ENCODE assay signal across 16 cellular contexts in genomic region chrX:125681058-125681457, GRCh38.
DNase-seq lines count a peak whose midpoint lies in the region; ATAC-seq and TF ChIP-seq lines count a peak whose summit lies in the region.
"Had no signal": no experiment of that assay in that cellular context is flagged by ENCODE, and none has a peak within 500 bp of the region (broad histone marks: within the 10 kb centered on the region; RNA-seq: fewer than 3 reads in every experiment).

No MANE protein-coding gene starts in this region.

- TF ChIP-seq CTCF in activated B cell treated with CpG ODN at 0.5 μM for 24 hours (IDR thresholded peaks at IDR 0.05) (no peak), GM13976 (IDR thresholded peaks at IDR 0.05; ENCODE audit: borderline replicate concordance, control extremely low read depth, extremely low read depth, insufficient read depth, missing control alignments) (no peak)

- CTCF ChIA-PET in activated B cell treated with CpG ODN at 0.5 μM for 24 hours (lab: Charles Lee): no interaction called here
- CTCF ChIA-PET in activated CD4-positive, alpha-beta T cell treated with anti-CD3 and anti-CD28 coated beads, Interleukin-2, amount 10 ng/mL, durations not matched to agents 7 days and 5 days (lab: Charles Lee): no interaction called here

- no peak for DNase-seq in activated B cell treated with CpG ODN at 0.5 μM for 24 hours
- no peak for DNase-seq in GM13976 (ENCODE audit: low spot score)
- no peak for DNase-seq in activated naive CD8-positive, alpha-beta T cell treated with anti-CD3 and anti-CD28 coated beads, Interleukin-2, amount 50 U/mL, for 24 hours
- DNase-seq in T1000 (lab: John Stamatoyannopoulos, UW): no peak
- no peak for DNase-seq in activated CD4-positive, alpha-beta T cell treated with anti-CD3 and anti-CD28 coated beads, Interleukin-2, amount 10 ng/mL, durations not matched to agents 7 days and 5 days
- DNase-seq: ACHN, NCI-H187 treated with DMSO at 0.1 percent for 48 hours, NCI-H446, psoas muscle, uterus had no signal

- peak overlapping the region; percentile 50 for H3K4me3 Mint-ChIP-seq in activated B cell treated with CpG ODN at 0.5 μM for 24 hours
- no peak overlapping the region for H3K4me3 Mint-ChIP-seq in activated naive CD8-positive, alpha-beta T cell treated with anti-CD3 and anti-CD28 coated beads, Interleukin-2, amount 50 U/mL, for 24 hours
- no peak overlapping the region for H3K4me3 Mint-ChIP-seq in activated CD4-positive, alpha-beta T cell treated with anti-CD3 and anti-CD28 coated beads, Interleukin-2, amount 10 ng/mL, durations not matched to agents 7 days and 5 days
- H3K4me3 Mint-ChIP-seq: dendritic cell treated with granulocyte-macrophage colony-stimulating factor and Interleukin-4, amounts not matched to agents 40 ng/mL and 50 ng/mL, for 4 days; neural progenitor cell had no signal

- in situ Hi-C loops in GM13976 (cut with MboI; ENCODE audit: low sequenced_read_pairs, unreplicated experiment): no loop called here

- no peaks in the 10 kb centered on the region for H3K36me3 Mint-ChIP-seq in activated B cell treated with CpG ODN at 0.5 μM for 24 hours (ENCODE audit: low read depth)
- no peaks in the 10 kb centered on the region for H3K36me3 Mint-ChIP-seq in activated naive CD8-positive, alpha-beta T cell treated with anti-CD3 and anti-CD28 coated beads, Interleukin-2, amount 50 U/mL, for 24 hours (ENCODE audit: low read depth)
- H3K36me3 Mint-ChIP-seq in activated CD4-positive, alpha-beta T cell treated with anti-CD3 and anti-CD28 coated beads, Interleukin-2, amount 10 ng/mL, durations not matched to agents 7 days and 5 days (ENCODE audit: low read depth): no peaks in the 10 kb centered on the region
- H3K36me3 Mint-ChIP-seq: neural progenitor cell had no signal

- H3K27me3 Mint-ChIP-seq in activated B cell treated with CpG ODN at 0.5 μM for 24 hours: no peaks in the 10 kb centered on the region
- H3K27me3 Mint-ChIP-seq in activated naive CD8-positive, alpha-beta T cell treated with anti-CD3 and anti-CD28 coated beads, Interleukin-2, amount 50 U/mL, for 24 hours: no peaks in the 10 kb centered on the region
- no peaks in the 10 kb centered on the region for H3K27me3 Mint-ChIP-seq in activated CD4-positive, alpha-beta T cell treated with anti-CD3 and anti-CD28 coated beads, Interleukin-2, amount 10 ng/mL, durations not matched to agents 7 days and 5 days
- H3K27me3 Mint-ChIP-seq: dendritic cell treated with granulocyte-macrophage colony-stimulating factor and Interleukin-4, amounts not matched to agents 40 ng/mL and 50 ng/mL, for 4 days had no signal

- intact Hi-C loops in activated B cell treated with CpG ODN at 0.5 μM for 24 hours (cut with micrococcal nuclease): no loop called here

- H3K9me3 Mint-ChIP-seq in activated B cell treated with CpG ODN at 0.5 μM for 24 hours: peaks cover 6% of the 10 kb centered on the region
- H3K9me3 Mint-ChIP-seq in activated naive CD8-positive, alpha-beta T cell treated with anti-CD3 and anti-CD28 coated beads, Interleukin-2, amount 50 U/mL, for 24 hours: peaks cover 7% of the 10 kb centered on the region
- H3K9me3 Mint-ChIP-seq in activated CD4-positive, alpha-beta T cell treated with anti-CD3 and anti-CD28 coated beads, Interleukin-2, amount 10 ng/mL, durations not matched to agents 7 days and 5 days: no peaks in the 10 kb centered on the region
- H3K9me3 Mint-ChIP-seq: dendritic cell treated with granulocyte-macrophage colony-stimulating factor and Interleukin-4, amounts not matched to agents 40 ng/mL and 50 ng/mL, for 4 days had no signal

- peaks cover 24% of the 10 kb centered on the region for H3K4me1 Mint-ChIP-seq in activated B cell treated with CpG ODN at 0.5 μM for 24 hours
- H3K4me1 Mint-ChIP-seq in activated naive CD8-positive, alpha-beta T cell treated with anti-CD3 and anti-CD28 coated beads, Interleukin-2, amount 50 U/mL, for 24 hours: no peaks in the 10 kb centered on the region
- H3K4me1 Mint-ChIP-seq in activated CD4-positive, alpha-beta T cell treated with anti-CD3 and anti-CD28 coated beads, Interleukin-2, amount 10 ng/mL, durations not matched to agents 7 days and 5 days: no peaks in the 10 kb centered on the region
- H3K4me1 Mint-ChIP-seq: neural progenitor cell had no signal

- peak overlapping the region; percentile 75 for H3K27ac Mint-ChIP-seq in activated B cell treated with CpG ODN at 0.5 μM for 24 hours
- H3K27ac Mint-ChIP-seq in activated naive CD8-positive, alpha-beta T cell treated with anti-CD3 and anti-CD28 coated beads, Interleukin-2, amount 50 U/mL, for 24 hours: no peak overlapping the region
- H3K27ac Mint-ChIP-seq in activated CD4-positive, alpha-beta T cell treated with anti-CD3 and anti-CD28 coated beads, Interleukin-2, amount 10 ng/mL, durations not matched to agents 7 days and 5 days: no peak overlapping the region
- H3K27ac Mint-ChIP-seq: dendritic cell treated with granulocyte-macrophage colony-stimulating factor and Interleukin-4, amounts not matched to agents 40 ng/mL and 50 ng/mL, for 4 days; neural progenitor cell had no signal

- ATAC-seq in GM18858 (IDR thresholded peaks at IDR 0.05; ENCODE audit: unreplicated experiment) (peak; percentile 41), GM21528 (IDR thresholded peaks at IDR 0.05; ENCODE audit: low FRiP score, unreplicated experiment) (peak; percentile 71), HG03103 (IDR thresholded peaks at IDR 0.05; ENCODE audit: low read depth, unreplicated experiment) (peak; percentile 35), activated B cell treated with CpG ODN at 0.5 μM for 24 hours (ENCODE audit: low read depth) (no peak)
- ATAC-seq in activated naive CD8-positive, alpha-beta T cell treated with anti-CD3 and anti-CD28 coated beads, Interleukin-2, amount 50 U/mL, for 24 hours: no peak
- ATAC-seq: HCT116, psoas muscle had no signal

- POLR2A ChIA-PET in activated B cell treated with CpG ODN at 0.5 μM for 24 hours (lab: Charles Lee): no interaction called here
- POLR2A ChIA-PET in activated CD4-positive, alpha-beta T cell treated with anti-CD3 and anti-CD28 coated beads, Interleukin-2, amount 10 ng/mL, durations not matched to agents 7 days and 5 days (lab: Charles Lee): no interaction called here

Comparison
In these comparisons a context has a peak if more than half of its experiments do, and no peak if none do; other contexts are left out.
1. ATAC-seq: peak in GM18858 (single experiment), GM21528 (single experiment) and HG03103 (single experiment); none in activated B cell treated with CpG ODN at 0.5 μM for 24 hours (single experiment) and activated naive CD8-positive, alpha-beta T cell treated with anti-CD3 and anti-CD28 coated beads, Interleukin-2, amount 50 U/mL, for 24 hours (single experiment).